ENCODE assay signal across 24 cellular contexts in genomic region chr2:217817466-217818292, GRCh38.
DNase-seq lines count a peak whose midpoint lies in the region; FAIRE-seq and TF ChIP-seq lines count a peak whose summit lies in the region.
"Had no signal": no experiment of that assay in that cellular context is flagged by ENCODE, and none has a peak within 500 bp of the region (broad histone marks: within the 10 kb centered on the region; RNA-seq: fewer than 3 reads in every experiment).

No MANE protein-coding gene starts in this region.

- H3K36me3 ChIP-seq in left ventricle myocardium inferior = peaks cover 97% of the 10 kb centered on the region
- no peaks in the 10 kb centered on the region for H3K36me3 ChIP-seq in neural progenitor cell
- peaks cover 14 to 100% (median 100%) of the 10 kb centered on the region in 5 donors for H3K36me3 ChIP-seq in subcutaneous abdominal adipose tissue (ENCODE audit: control insufficient read depth in 5 of 5, insufficient read depth in 5 of 5, low read length in 5 of 5)

- no peak for FAIRE-seq in RCC 7860 (lab: Jason Lieb, UNC)

- H4K20me1 ChIP-seq in neural progenitor cell (ENCODE audit: low read depth) = peaks cover 75% of the 10 kb centered on the region

- H3K4me3 ChIP-seq in left ventricle myocardium inferior (no peak overlapping the region), neural progenitor cell (no peak overlapping the region), subcutaneous abdominal adipose tissue (ENCODE audit: low read depth in 1 of 5, low read length in 5 of 5) (no peak overlapping the region)

- TF ChIP-seq CTCF in chondrocyte (IDR thresholded peaks at IDR 0.05) (no peak), left ventricle myocardium inferior (IDR thresholded peaks at IDR 0.05; ENCODE audit: borderline replicate concordance) (no peak), neural progenitor cell (IDR thresholded peaks at IDR 0.05) (no peak)

- no peak overlapping the region for H3K4me2 ChIP-seq in neural progenitor cell
- H3K4me2 ChIP-seq: SK-N-SH had no signal

- peaks cover 15% of the 10 kb centered on the region for H3F3A ChIP-seq in neural progenitor cell (ENCODE audit: low read depth)

- H3K27ac Mint-ChIP-seq in chondrocyte (ENCODE audit: unreplicated experiment) (peak overlapping the region; percentile 24), neural progenitor cell (peak overlapping the region; percentile 39)
- H3K27ac Mint-ChIP-seq: activated CD4-positive, alpha-beta T cell treated with anti-CD3 and anti-CD28 coated beads for 36 hours; activated naive CD8-positive, alpha-beta T cell treated with anti-CD3 and anti-CD28 coated beads, Interleukin-2, amount 50 U/mL, for 24 hours; natural killer cell; stimulated activated naive B cell treated with anti-CD40 and anti-IgM and Interleukin-4, amounts not matched to agents 10 μg/mL and 1 μg/mL and 100 μg/mL, for 72 hours had no signal

- no peak overlapping the region for H2AFZ ChIP-seq in neural progenitor cell (replicated peaks)

- no peak overlapping the region for H3K4me3 Mint-ChIP-seq in chondrocyte (ENCODE audit: unreplicated experiment)
- no peak overlapping the region for H3K4me3 Mint-ChIP-seq in neural progenitor cell
- H3K4me3 Mint-ChIP-seq: activated CD4-positive, alpha-beta T cell treated with anti-CD3 and anti-CD28 coated beads for 36 hours; activated naive CD8-positive, alpha-beta T cell treated with anti-CD3 and anti-CD28 coated beads, Interleukin-2, amount 50 U/mL, for 24 hours; H9; natural killer cell; stimulated activated naive B cell treated with anti-CD40 and anti-IgM and Interleukin-4, amounts not matched to agents 10 μg/mL and 1 μg/mL and 100 μg/mL, for 72 hours had no signal

- DNase-seq in chondrocyte (ENCODE audit: low spot score) = no peak
- DNase-seq in left ventricle myocardium inferior = no peak
- no peak for DNase-seq in neural progenitor cell (ENCODE audit: low spot score)
- no peak for DNase-seq in anterior cingulate cortex (lab: John Stamatoyannopoulos, UW)
- DNase-seq in stimulated activated CD4-positive, alpha-beta T cell treated with anti-CD3 and anti-CD28 coated beads, Interleukin-1b, Interleukin-23, amount 100 ng/mL, for 48 hours = no peak
- DNase-seq in RCC 7860 (ENCODE audit: low spot score) = no peak
- no peak for DNase-seq in NCI-H524 (lab: John Stamatoyannopoulos, UW)
- DNase-seq: activated CD4-positive, alpha-beta T cell treated with anti-CD3 and anti-CD28 coated beads for 36 hours; activated gamma-delta T cell treated with Interleukin-2 at 50 U/mL for 16 hours; activated naive CD8-positive, alpha-beta T cell treated with anti-CD3 and anti-CD28 coated beads, Interleukin-2, amount 50 U/mL, for 24 hours; brain microvascular endothelial cell; cortex of kidney; EL; H9; IMR-90; kidney glomerular epithelial cell; natural killer cell; NCI-H1092 treated with DMSO at 0.1 percent for 48 hours; NCI-H187 treated with DMSO at 0.1 percent for 48 hours; SK-N-SH; stimulated activated CD4-positive, alpha-beta T cell treated with anti-CD3 and anti-CD28 coated beads, Interleukin-2, amount 100 ng/mL, for 48 hours; stimulated activated naive B cell treated with anti-CD40 and anti-IgM and Interleukin-4, amounts not matched to agents 10 μg/mL and 1 μg/mL and 100 μg/mL, for 72 hours; T-helper 2 cell had no signal

- H3K27me3 Mint-ChIP-seq in chondrocyte (ENCODE audit: low read depth) (no peaks in the 10 kb centered on the region), neural progenitor cell (ENCODE audit: insufficient read depth, low read depth) (peaks cover 13% of the 10 kb centered on the region)
- H3K27me3 Mint-ChIP-seq: activated CD4-positive, alpha-beta T cell treated with anti-CD3 and anti-CD28 coated beads for 36 hours; activated naive CD8-positive, alpha-beta T cell treated with anti-CD3 and anti-CD28 coated beads, Interleukin-2, amount 50 U/mL, for 24 hours had no signal

- H3K36me3 Mint-ChIP-seq in chondrocyte (ENCODE audit: low read depth) = peaks cover 66% of the 10 kb centered on the region
- H3K36me3 Mint-ChIP-seq in neural progenitor cell = peaks cover 3% of the 10 kb centered on the region
- H3K36me3 Mint-ChIP-seq: natural killer cell; stimulated activated naive B cell treated with anti-CD40 and anti-IgM and Interleukin-4, amounts not matched to agents 10 μg/mL and 1 μg/mL and 100 μg/mL, for 72 hours had no signal

- H3K9me3 ChIP-seq in left ventricle myocardium inferior (replicated peaks) (no peaks in the 10 kb centered on the region), neural progenitor cell (ENCODE audit: low read depth) (no peaks in the 10 kb centered on the region), subcutaneous abdominal adipose tissue (ENCODE audit: control insufficient read depth in 5 of 5, low read length in 5 of 5) (no peaks in the 10 kb centered on the region)
- H3K9me3 ChIP-seq: SK-N-SH had no signal

- intact Hi-C loops in left ventricle myocardium inferior (cut with micrococcal nuclease) = no loop called here

- peaks cover 100% of the 10 kb centered on the region for H3K4me1 ChIP-seq in left ventricle myocardium inferior
- H3K4me1 ChIP-seq in neural progenitor cell = peaks cover 11% of the 10 kb centered on the region
- H3K4me1 ChIP-seq in subcutaneous abdominal adipose tissue (ENCODE audit: control insufficient read depth in 5 of 5, insufficient read depth in 5 of 5, low read length in 5 of 5) = peaks cover 26 to 96% (median 92%) of the 10 kb centered on the region in 5 donors

- H3K27me3 ChIP-seq in left ventricle myocardium inferior (ENCODE audit: low read depth) (no peaks in the 10 kb centered on the region), neural progenitor cell (peaks cover 98% of the 10 kb centered on the region), subcutaneous abdominal adipose tissue (ENCODE audit: control insufficient read depth in 5 of 5, insufficient read depth in 4 of 5, low read length in 5 of 5) (no peaks in the 10 kb centered on the region)
- H3K27me3 ChIP-seq: brain microvascular endothelial cell had no signal

- H3K4me1 Mint-ChIP-seq in chondrocyte (ENCODE audit: low read depth) (peaks cover 34% of the 10 kb centered on the region), neural progenitor cell (peaks cover 63% of the 10 kb centered on the region)
- H3K4me1 Mint-ChIP-seq: activated CD4-positive, alpha-beta T cell treated with anti-CD3 and anti-CD28 coated beads for 36 hours; activated naive CD8-positive, alpha-beta T cell treated with anti-CD3 and anti-CD28 coated beads, Interleukin-2, amount 50 U/mL, for 24 hours; natural killer cell had no signal

- H3K9me3 Mint-ChIP-seq in chondrocyte (ENCODE audit: low read depth) (no peaks in the 10 kb centered on the region), neural progenitor cell (no peaks in the 10 kb centered on the region)
- H3K9me3 Mint-ChIP-seq: activated naive CD8-positive, alpha-beta T cell treated with anti-CD3 and anti-CD28 coated beads, Interleukin-2, amount 50 U/mL, for 24 hours; H9; natural killer cell; stimulated activated naive B cell treated with anti-CD40 and anti-IgM and Interleukin-4, amounts not matched to agents 10 μg/mL and 1 μg/mL and 100 μg/mL, for 72 hours had no signal

- H3K9ac ChIP-seq in neural progenitor cell (no peak overlapping the region), subcutaneous abdominal adipose tissue (ENCODE audit: low read length in 5 of 5) (peak overlapping the region in 2 of 5 donors; percentile 21 to 32)
- H3K9ac ChIP-seq: SK-N-SH had no signal

- H3K27ac ChIP-seq in left ventricle myocardium inferior (replicated peaks) (peak overlapping the region; percentile 95), neural progenitor cell (no peak overlapping the region), subcutaneous abdominal adipose tissue (ENCODE audit: low read depth, low read length) (peak overlapping the region; percentile 87)
- H3K27ac ChIP-seq: brain microvascular endothelial cell had no signal

- H3K79me2 ChIP-seq in neural progenitor cell (ENCODE audit: low read depth) = no peaks in the 10 kb centered on the region
